15 cellular contexts compared by ENCODE assay signal in the genomic region with DNA sequence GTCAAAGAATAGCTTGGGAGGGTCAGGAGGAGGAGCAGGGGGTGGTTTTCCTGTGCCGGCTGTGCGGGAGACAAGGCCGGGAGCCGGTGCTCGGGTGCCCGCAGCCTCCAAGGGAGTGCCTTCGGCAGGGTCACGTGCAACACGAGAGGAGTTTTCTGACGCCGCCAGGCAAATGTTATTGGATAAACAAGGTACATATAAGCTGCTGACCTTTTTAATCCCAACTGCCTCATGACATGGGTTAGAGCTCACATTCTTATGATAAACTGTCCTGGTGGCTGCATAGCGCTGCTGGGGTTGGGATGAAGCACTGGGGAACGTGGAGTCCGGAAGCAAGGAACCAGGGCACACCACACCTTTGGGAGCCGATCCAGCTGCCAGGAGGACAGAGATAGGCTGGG.
A peak's percentile ranks its signal among the peaks of the same experiment; 100 is the strongest.
DNase-seq lines count a peak whose midpoint lies in the region; ATAC-seq and TF ChIP-seq lines count a peak whose summit lies in the region.
"Had no signal": no experiment of that assay in that cellular context is flagged by ENCODE, and none has a peak within 500 bp of the region (broad histone marks: within the 10 kb centered on the region; RNA-seq: fewer than 3 reads in every experiment).

No MANE protein-coding gene starts in this region.

- intact Hi-C loops in body of pancreas (cut with DNase I) = no loop called here
- intact Hi-C loops in Right ventricle myocardium inferior (cut with DNase I) = no loop called here
- intact Hi-C loops in tibial artery (cut with DNase I; ENCODE audit: low total_unique reads) = no loop called here
- intact Hi-C loops in activated CD4-positive, alpha-beta T cell treated with anti-CD3 and anti-CD28 coated beads for 36 hours (cut with DNase I, micrococcal nuclease) = no loop called here

- H3F3A ChIP-seq in neural progenitor cell (ENCODE audit: low read depth) = no peaks in the 10 kb centered on the region

- peaks cover 7% of the 10 kb centered on the region for H3K36me3 Mint-ChIP-seq in neural progenitor cell
- H3K36me3 Mint-ChIP-seq in activated CD4-positive, alpha-beta T cell treated with anti-CD3 and anti-CD28 coated beads for 36 hours (ENCODE audit: low read depth) = no peaks in the 10 kb centered on the region

- 62 to 74% methylated on average over 15 of the region's 15 CpGs for WGBS in body of pancreas, 2 donors

- H3K4me1 ChIP-seq in body of pancreas (peaks cover 4% of the 10 kb centered on the region), neural progenitor cell (peaks cover 14% of the 10 kb centered on the region), tibial artery (peaks cover 0 to 100% (median 70%) of the 10 kb centered on the region in 4 donors)
- H3K4me1 ChIP-seq: BE2C had no signal

- H3K4me2 ChIP-seq in neural progenitor cell = no peak overlapping the region

- H3K4me3 Mint-ChIP-seq in neural progenitor cell = no peak overlapping the region
- H3K4me3 Mint-ChIP-seq in activated CD4-positive, alpha-beta T cell treated with anti-CD3 and anti-CD28 coated beads for 36 hours = no peak overlapping the region
- H3K4me3 Mint-ChIP-seq: activated naive CD4-positive, alpha-beta T cell treated with anti-CD3 and anti-CD28 coated beads for 36 hours; central memory CD8-positive, alpha-beta T cell had no signal

- no peak for TF ChIP-seq CTCF in body of pancreas (IDR thresholded peaks at IDR 0.05)
- TF ChIP-seq CTCF in neural progenitor cell (IDR thresholded peaks at IDR 0.05) = no peak
- TF ChIP-seq CTCF in tibial artery (IDR thresholded peaks at IDR 0.05) = no peak
- TF ChIP-seq CTCF in GM13977 (IDR thresholded peaks at IDR 0.05; ENCODE audit: extremely low read depth, insufficient read depth, missing control alignments) = no peak

- H3K27ac ChIP-seq in body of pancreas (peak overlapping the region; percentile 59 to 85 (median 74)), neural progenitor cell (no peak overlapping the region), tibial artery (peak overlapping the region; percentile 87 to 91)

- peaks cover under 1% of the 10 kb centered on the region for H3K27me3 Mint-ChIP-seq in neural progenitor cell (ENCODE audit: insufficient read depth, low read depth)
- peaks cover 1% of the 10 kb centered on the region for H3K27me3 Mint-ChIP-seq in activated CD4-positive, alpha-beta T cell treated with anti-CD3 and anti-CD28 coated beads for 36 hours
- H3K27me3 Mint-ChIP-seq: central memory CD8-positive, alpha-beta T cell had no signal

- CTCF ChIA-PET in activated CD4-positive, alpha-beta T cell treated with anti-CD3 and anti-CD28 coated beads for 36 hours (lab: Charles Lee) = interaction anchor here (1.1 kb wide), 1 partner anchor 31 kb away, joined by 3 read pairs; no protein-coding TSS in a partner anchor

- in situ Hi-C loops in GM13977 (cut with MboI; ENCODE audit: low pct_unique_long_range_greater_than_20kb, low sequenced_read_pairs, unreplicated experiment) = no loop called here

- H3K9ac ChIP-seq in neural progenitor cell = no peak overlapping the region

- peak in 2 of 3 donors; percentile 36 to 41 for TF ChIP-seq POLR2A in body of pancreas (IDR thresholded peaks at IDR 0.05)

- H3K4me3 ChIP-seq in body of pancreas (no peak overlapping the region), neural progenitor cell (no peak overlapping the region), tibial artery (peak overlapping the region in 1 of 2 donors; percentile 27)

- POLR2A ChIA-PET in activated CD4-positive, alpha-beta T cell treated with anti-CD3 and anti-CD28 coated beads for 36 hours (lab: Charles Lee) = no interaction called here

- H3K79me2 ChIP-seq in neural progenitor cell (ENCODE audit: low read depth) = no peaks in the 10 kb centered on the region

- H2AFZ ChIP-seq in neural progenitor cell (replicated peaks) = no peak overlapping the region

- no peaks in the 10 kb centered on the region for H4K20me1 ChIP-seq in neural progenitor cell (ENCODE audit: low read depth)

- peak; percentile 62 for ATAC-seq in body of pancreas
- ATAC-seq in Right ventricle myocardium inferior = peak; percentile 65
- ATAC-seq in GM21515 (IDR thresholded peaks at IDR 0.05; ENCODE audit: unreplicated experiment) = no peak
- no peak for ATAC-seq in activated CD4-positive, alpha-beta T cell treated with anti-CD3 and anti-CD28 coated beads for 36 hours
- ATAC-seq in GM19035 (IDR thresholded peaks at IDR 0.05; ENCODE audit: unreplicated experiment) = no peak

- H3K27ac Mint-ChIP-seq in neural progenitor cell = no peak overlapping the region
- H3K27ac Mint-ChIP-seq in activated CD4-positive, alpha-beta T cell treated with anti-CD3 and anti-CD28 coated beads for 36 hours = no peak overlapping the region
- H3K27ac Mint-ChIP-seq: activated naive CD4-positive, alpha-beta T cell treated with anti-CD3 and anti-CD28 coated beads for 36 hours had no signal

- peak in 1 of 4 donors; percentile 36 for DNase-seq in body of pancreas
- DNase-seq in Right ventricle myocardium inferior (ENCODE audit: missing footprints) = no peak
- DNase-seq in neural progenitor cell (ENCODE audit: low spot score) = peak; percentile 20
- peak in 1 of 2 donors; percentile 72 for DNase-seq in tibial artery
- no peak for DNase-seq in activated CD4-positive, alpha-beta T cell treated with anti-CD3 and anti-CD28 coated beads for 36 hours
- no peak for DNase-seq in GM13977 (ENCODE audit: low spot score)
- DNase-seq: activated naive CD4-positive, alpha-beta T cell treated with anti-CD3 and anti-CD28 coated beads for 36 hours; BE2C; DMS79 treated with DMSO at 0.1 percent for 48 hours; Kasumi-1; NCI-H146; NCI-H524 treated with DMSO at 0.1 percent for 48 hours had no signal

- H3K9me3 ChIP-seq in body of pancreas = no peaks in the 10 kb centered on the region
- H3K9me3 ChIP-seq in neural progenitor cell (ENCODE audit: low read depth) = no peaks in the 10 kb centered on the region
- H3K9me3 ChIP-seq in tibial artery = no peaks in the 10 kb centered on the region
- H3K9me3 ChIP-seq: BE2C had no signal

- peaks cover 23% of the 10 kb centered on the region for H3K4me1 Mint-ChIP-seq in neural progenitor cell
- H3K4me1 Mint-ChIP-seq in activated CD4-positive, alpha-beta T cell treated with anti-CD3 and anti-CD28 coated beads for 36 hours = no peaks in the 10 kb centered on the region
- H3K4me1 Mint-ChIP-seq: central memory CD8-positive, alpha-beta T cell had no signal

- H3K36me3 ChIP-seq in body of pancreas (replicated peaks in 1 of 2; ENCODE audit: insufficient read depth in 1 of 2, low read depth in 2 of 2) (no peaks in the 10 kb centered on the region), neural progenitor cell (no peaks in the 10 kb centered on the region), tibial artery (peaks cover 25 to 49% (median 31%) of the 10 kb centered on the region in 3 donors)
- H3K36me3 ChIP-seq: BE2C had no signal

- no peaks in the 10 kb centered on the region for H3K9me3 Mint-ChIP-seq in neural progenitor cell
- H3K9me3 Mint-ChIP-seq in activated CD4-positive, alpha-beta T cell treated with anti-CD3 and anti-CD28 coated beads for 36 hours (ENCODE audit: low read depth) = no peaks in the 10 kb centered on the region
- H3K9me3 Mint-ChIP-seq: activated naive CD4-positive, alpha-beta T cell treated with anti-CD3 and anti-CD28 coated beads for 36 hours; central memory CD8-positive, alpha-beta T cell had no signal

- H3K27me3 ChIP-seq in body of pancreas (no peaks in the 10 kb centered on the region), neural progenitor cell (no peaks in the 10 kb centered on the region), tibial artery (no peaks in the 10 kb centered on the region)
- H3K27me3 ChIP-seq: BE2C had no signal

Comparison
In these comparisons a context has a peak if more than half of its experiments do, and no peak if none do; other contexts are left out.
1. ATAC-seq: peak in body of pancreas (single experiment) and Right ventricle myocardium inferior (single experiment); none in GM21515 (single experiment), activated CD4-positive, alpha-beta T cell treated with anti-CD3 and anti-CD28 coated beads for 36 hours (single experiment) and GM19035 (single experiment).